In the genomic region with DNA sequence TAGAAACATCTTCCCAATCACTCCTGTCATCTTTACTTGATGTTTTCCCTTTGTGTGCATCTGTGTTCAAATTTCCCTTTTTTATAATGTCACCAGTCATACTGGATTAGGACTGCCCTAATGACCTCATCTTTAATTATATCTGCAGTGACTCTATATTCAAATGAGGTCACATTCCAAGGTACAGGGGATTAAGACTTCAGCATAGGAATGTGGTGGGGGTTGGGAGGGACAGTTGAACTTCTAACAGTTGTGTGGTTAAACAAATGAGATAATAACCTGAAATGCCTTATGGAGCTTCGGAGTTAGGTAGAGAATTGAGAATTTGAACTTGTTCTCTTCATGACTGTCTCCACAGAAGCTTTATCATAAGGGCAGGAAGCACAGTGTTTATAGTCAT, we compare ENCODE assay signal across 12 cellular contexts. TPM values are rescaled to one million over a fixed set of nuclear protein-coding genes. Genes with fewer than 3 reads are reported as not detected.
DNase-seq lines count a peak whose midpoint lies in the region; ATAC-seq, FAIRE-seq and TF ChIP-seq lines count a peak whose summit lies in the region.
"Had no signal": no experiment of that assay in that cellular context is flagged by ENCODE, and none has a peak within 500 bp of the region (broad histone marks: within the 10 kb centered on the region; RNA-seq: fewer than 3 reads in every experiment).

No MANE protein-coding gene starts in this region.

- CTCF ChIA-PET in activated CD8-positive, alpha-beta T cell treated with anti-CD3 and anti-CD28 coated beads for 36 hours (lab: Charles Lee), result interaction anchor here (1.1 to 1.5 kb wide), 2 partner anchors 18 to 22 kb away, joined by 3 to 4 read pairs; no protein-coding TSS in a partner anchor

- TF ChIP-seq CTCF in astrocyte (IDR thresholded peaks at IDR 0.05; ENCODE audit: insufficient read depth, low read depth, low read length), result no peak
- no peak for TF ChIP-seq CTCF in adrenal gland (IDR thresholded peaks at IDR 0.05)
- TF ChIP-seq CTCF in activated CD8-positive, alpha-beta T cell treated with anti-CD3 and anti-CD28 coated beads for 36 hours (IDR thresholded peaks at IDR 0.05), result no peak

- H3K9me3 ChIP-seq in astrocyte (ENCODE audit: insufficient read depth, low read depth, low read length) (no peaks in the 10 kb centered on the region), adrenal gland (replicated peaks in 1 of 3) (no peaks in the 10 kb centered on the region)
- H3K9me3 ChIP-seq: thoracic aorta had no signal

- no peak overlapping the region for H2AFZ ChIP-seq in astrocyte (ENCODE audit: low read depth, low read length)

- no peak for TF ChIP-seq POLR2A in adrenal gland (IDR thresholded peaks at IDR 0.05)

- no peak overlapping the region for H3K9ac ChIP-seq in astrocyte (ENCODE audit: low read length)

- H3K27me3 ChIP-seq in astrocyte (ENCODE audit: insufficient read depth, low read length) (no peaks in the 10 kb centered on the region), adrenal gland (no peaks in the 10 kb centered on the region)

- ATAC-seq in activated CD8-positive, alpha-beta T cell treated with anti-CD3 and anti-CD28 coated beads for 36 hours, result no peak
- ATAC-seq in HG02884 (IDR thresholded peaks at IDR 0.05; ENCODE audit: unreplicated experiment), result no peak

- 33 to 71% (median 50%) methylated on average over 1 of the region's 1 CpG for WGBS in adrenal gland, 4 donors

- peaks cover 6% of the 10 kb centered on the region for H3K36me3 Mint-ChIP-seq in astrocyte (ENCODE audit: low read depth, unreplicated experiment)
- H3K36me3 Mint-ChIP-seq in activated CD8-positive, alpha-beta T cell treated with anti-CD3 and anti-CD28 coated beads for 36 hours (ENCODE audit: low read depth), result peaks cover 29% of the 10 kb centered on the region

- H3K27me3 Mint-ChIP-seq in astrocyte (ENCODE audit: low read depth, unreplicated experiment), result no peaks in the 10 kb centered on the region
- no peaks in the 10 kb centered on the region for H3K27me3 Mint-ChIP-seq in activated CD8-positive, alpha-beta T cell treated with anti-CD3 and anti-CD28 coated beads for 36 hours

- H4K20me1 ChIP-seq in astrocyte (ENCODE audit: insufficient read depth, low read length), result peaks cover 57% of the 10 kb centered on the region

- H3K4me1 ChIP-seq in astrocyte (ENCODE audit: insufficient read depth, low read length) (peaks cover 6% of the 10 kb centered on the region), adrenal gland (replicated peaks in 1 of 2) (peaks cover 13 to 15% of the 10 kb centered on the region in 2 donors)

- H3K4me3 Mint-ChIP-seq in astrocyte (ENCODE audit: unreplicated experiment), result no peak overlapping the region
- no peak overlapping the region for H3K4me3 Mint-ChIP-seq in activated CD8-positive, alpha-beta T cell treated with anti-CD3 and anti-CD28 coated beads for 36 hours
- H3K4me3 Mint-ChIP-seq: CD14-positive monocyte had no signal

- H3K9me3 Mint-ChIP-seq in astrocyte (ENCODE audit: unreplicated experiment), result peaks cover 7% of the 10 kb centered on the region
- H3K9me3 Mint-ChIP-seq in activated CD8-positive, alpha-beta T cell treated with anti-CD3 and anti-CD28 coated beads for 36 hours, result peaks cover 17% of the 10 kb centered on the region

- no peak overlapping the region for H3K27ac ChIP-seq in astrocyte (ENCODE audit: low read depth, low read length)
- H3K27ac ChIP-seq in adrenal gland, result no peak overlapping the region
- H3K27ac ChIP-seq: thoracic aorta had no signal

- peak overlapping the region; percentile 35 for H3K4me2 ChIP-seq in astrocyte (ENCODE audit: low read length)

- no peak for FAIRE-seq in astrocyte (lab: Jason Lieb, UNC)

- H3K4me1 Mint-ChIP-seq in astrocyte (ENCODE audit: low read depth, unreplicated experiment), result peaks cover 12% of the 10 kb centered on the region
- peaks cover 52% of the 10 kb centered on the region for H3K4me1 Mint-ChIP-seq in activated CD8-positive, alpha-beta T cell treated with anti-CD3 and anti-CD28 coated beads for 36 hours (ENCODE audit: low read depth)

- POLR2A ChIA-PET in activated CD8-positive, alpha-beta T cell treated with anti-CD3 and anti-CD28 coated beads for 36 hours (lab: Charles Lee), result no interaction called here

- H3K79me2 ChIP-seq in astrocyte (ENCODE audit: insufficient read depth, low read length), result peaks cover 82% of the 10 kb centered on the region

- H3K4me3 ChIP-seq in astrocyte (ENCODE audit: insufficient read depth, low read depth, low read length) (no peak overlapping the region), adrenal gland (peak overlapping the region in 1 of 4 donors; percentile 16)
- H3K4me3 ChIP-seq: thoracic aorta had no signal

- intact Hi-C loops in adrenal gland (cut with DNase I), result no loop called here
- intact Hi-C loops in activated CD8-positive, alpha-beta T cell treated with anti-CD3 and anti-CD28 coated beads for 36 hours (cut with micrococcal nuclease), result no loop called here

- peak overlapping the region; percentile 50 for H3K27ac Mint-ChIP-seq in astrocyte (ENCODE audit: unreplicated experiment)
- no peak overlapping the region for H3K27ac Mint-ChIP-seq in activated CD8-positive, alpha-beta T cell treated with anti-CD3 and anti-CD28 coated beads for 36 hours

- DNase-seq in AG20443 (ENCODE audit: low spot score) (peak; percentile 20), HT-29 (ENCODE audit: low spot score) (peak; percentile 68), astrocyte (ENCODE audit: low read depth) (peak; percentile 60), kidney glomerular epithelial cell (lab: John Stamatoyannopoulos, UW) (peak; percentile 65), hepatic stellate cell (ENCODE audit: low spot score) (no peak), adrenal gland (no peak)
- DNase-seq in activated CD8-positive, alpha-beta T cell treated with anti-CD3 and anti-CD28 coated beads for 36 hours, result no peak
- DNase-seq: activated naive CD4-positive, alpha-beta T cell treated with Interleukin-2 at 50 U/mL for 16 hours; NCI-H524 had no signal

- H3K36me3 ChIP-seq in astrocyte (ENCODE audit: insufficient read depth, low read length) (no peaks in the 10 kb centered on the region), adrenal gland (replicated peaks in 1 of 2) (no peaks in the 10 kb centered on the region)

RNA-seq across cellular contexts. Expression of gene PAN3, which starts 23.0 kb away (rescaled TPM):
- total RNA-seq in HT-29 (2014; rRNA removed; shearing (Covaris generic)), result 23.8 and 27.3 TPM in 2 replicates
- total RNA-seq in astrocyte (24.9 and 28.3 TPM in 2 replicates), adrenal gland (10 to 100 TPM; 15.2 to 31.4 (median 23.9) TPM)
- polyA plus RNA-seq in adrenal gland, result 10 to 100 TPM; 13.3 to 27.7 (median 16.4) TPM
- total RNA-seq in activated CD8-positive, alpha-beta T cell treated with anti-CD3 and anti-CD28 coated beads for 36 hours, result 10 to 100 TPM; 30.9 to 32.9 TPM

Comparison
In these comparisons a context has a peak if more than half of its experiments do, and no peak if none do; other contexts are left out.
1. DNase-seq: peak in AG20443 (single experiment), HT-29 (single experiment), astrocyte (single experiment) and kidney glomerular epithelial cell (single experiment); none in hepatic stellate cell (single experiment), adrenal gland (0 of 7) and activated CD8-positive, alpha-beta T cell treated with anti-CD3 and anti-CD28 coated beads for 36 hours (single experiment).